In the genomic region with DNA sequence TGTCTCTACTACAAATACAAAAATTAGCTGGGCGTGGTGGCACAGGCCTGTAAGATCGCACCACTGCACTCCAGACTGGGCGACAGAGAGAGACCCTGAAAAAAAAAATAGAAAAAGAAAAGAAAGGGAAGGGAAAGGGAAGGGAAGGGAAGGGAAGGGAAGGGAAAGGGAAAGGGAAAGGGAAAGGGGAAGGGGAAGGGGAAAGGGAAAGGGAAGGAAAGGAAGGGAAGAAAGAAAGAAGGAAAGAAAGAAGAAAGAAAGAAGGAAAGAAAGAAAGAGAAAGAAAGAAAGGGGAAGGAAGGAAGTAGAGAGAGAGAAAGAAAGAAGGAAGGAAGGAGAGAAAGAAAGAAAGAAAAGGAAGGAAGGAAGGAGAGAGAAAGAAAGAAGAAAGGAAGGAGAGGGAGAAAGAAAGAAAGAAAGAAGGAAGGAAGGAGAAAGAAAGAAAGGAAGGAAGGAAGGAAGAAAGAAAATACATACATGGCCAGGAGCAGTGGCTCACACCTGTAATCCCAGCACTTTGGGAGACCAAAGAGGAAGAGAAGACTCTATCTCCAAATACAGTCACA, we compare ENCODE assay signal across 1 cellular context.
TF ChIP-seq lines count a peak whose summit lies in the region.

No MANE protein-coding gene starts in this region.

TF ChIP-seq in HepG2, 621 proteins besides CTCF, POLR2A, EP300 and RAD21:
- TF ChIP-seq, protein P1, sequence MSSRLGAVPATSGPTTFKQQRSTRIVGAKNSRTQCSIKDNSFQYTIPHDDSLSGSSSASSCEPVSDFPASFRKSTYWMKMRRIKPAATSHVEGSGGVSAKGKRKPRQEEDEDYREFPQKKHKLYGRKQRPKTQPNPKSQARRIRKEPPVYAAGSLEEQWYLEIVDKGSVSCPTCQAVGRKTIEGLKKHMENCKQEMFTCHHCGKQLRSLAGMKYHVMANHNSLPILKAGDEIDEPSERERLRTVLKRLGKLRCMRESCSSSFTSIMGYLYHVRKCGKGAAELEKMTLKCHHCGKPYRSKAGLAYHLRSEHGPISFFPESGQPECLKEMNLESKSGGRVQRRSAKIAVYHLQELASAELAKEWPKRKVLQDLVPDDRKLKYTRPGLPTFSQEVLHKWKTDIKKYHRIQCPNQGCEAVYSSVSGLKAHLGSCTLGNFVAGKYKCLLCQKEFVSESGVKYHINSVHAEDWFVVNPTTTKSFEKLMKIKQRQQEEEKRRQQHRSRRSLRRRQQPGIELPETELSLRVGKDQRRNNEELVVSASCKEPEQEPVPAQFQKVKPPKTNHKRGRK (CRISPR knock-in tag; IDR thresholded peaks at IDR 0.05) = peak; percentile 80; the same call in 1 of the 2 replicates
- TF ChIP-seq, protein P2, sequence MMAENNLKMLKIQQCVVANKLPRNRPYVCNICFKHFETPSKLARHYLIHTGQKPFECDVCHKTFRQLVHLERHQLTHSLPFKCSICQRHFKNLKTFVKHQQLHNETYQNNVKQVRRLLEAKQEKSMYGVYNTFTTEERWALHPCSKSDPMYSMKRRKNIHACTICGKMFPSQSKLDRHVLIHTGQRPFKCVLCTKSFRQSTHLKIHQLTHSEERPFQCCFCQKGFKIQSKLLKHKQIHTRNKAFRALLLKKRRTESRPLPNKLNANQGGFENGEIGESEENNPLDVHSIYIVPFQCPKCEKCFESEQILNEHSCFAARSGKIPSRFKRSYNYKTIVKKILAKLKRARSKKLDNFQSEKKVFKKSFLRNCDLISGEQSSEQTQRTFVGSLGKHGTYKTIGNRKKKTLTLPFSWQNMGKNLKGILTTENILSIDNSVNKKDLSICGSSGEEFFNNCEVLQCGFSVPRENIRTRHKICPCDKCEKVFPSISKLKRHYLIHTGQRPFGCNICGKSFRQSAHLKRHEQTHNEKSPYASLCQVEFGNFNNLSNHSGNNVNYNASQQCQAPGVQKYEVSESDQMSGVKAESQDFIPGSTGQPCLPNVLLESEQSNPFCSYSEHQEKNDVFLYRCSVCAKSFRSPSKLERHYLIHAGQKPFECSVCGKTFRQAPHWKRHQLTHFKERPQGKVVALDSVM (CRISPR knock-in tag; IDR thresholded peaks at IDR 0.05) = no peak
TF ChIP-seq in HepG2: peak in this region for 1.
